1 cellular context compared by ENCODE assay signal in the genomic region with DNA sequence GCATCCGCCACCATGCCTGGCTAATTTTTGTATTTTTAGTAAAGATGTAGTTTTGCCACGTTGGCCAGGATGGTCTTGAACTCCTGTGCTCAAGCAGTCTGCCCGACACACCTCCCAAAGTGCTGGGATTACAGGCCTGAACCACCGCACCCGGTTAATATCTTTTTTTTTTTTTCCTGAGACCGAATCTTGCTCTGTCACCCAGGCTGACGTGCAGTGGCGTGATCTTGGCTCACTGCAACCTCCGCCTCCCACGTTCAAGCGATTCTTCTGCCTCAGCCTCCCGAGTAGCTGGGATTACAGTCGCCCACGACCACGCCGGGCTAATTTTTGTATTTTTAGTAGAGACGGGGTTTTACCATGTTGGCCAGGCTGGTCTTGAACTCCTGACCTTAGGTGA. TPM values are rescaled to one million over a fixed set of nuclear protein-coding genes. Genes with fewer than 3 reads are reported as not detected.
"Had no signal": no experiment of that assay in that cellular context is flagged by ENCODE, and none has a peak within 500 bp of the region (broad histone marks: within the 10 kb centered on the region; RNA-seq: fewer than 3 reads in every experiment).

No MANE protein-coding gene starts in this region.

RNA-seq across cellular contexts. Expression of a gene that starts 7.2 kb away (rescaled TPM):
- total RNA-seq: G401 had no signal
